ENCODE assay signal across 29 cellular contexts in the genomic region with DNA sequence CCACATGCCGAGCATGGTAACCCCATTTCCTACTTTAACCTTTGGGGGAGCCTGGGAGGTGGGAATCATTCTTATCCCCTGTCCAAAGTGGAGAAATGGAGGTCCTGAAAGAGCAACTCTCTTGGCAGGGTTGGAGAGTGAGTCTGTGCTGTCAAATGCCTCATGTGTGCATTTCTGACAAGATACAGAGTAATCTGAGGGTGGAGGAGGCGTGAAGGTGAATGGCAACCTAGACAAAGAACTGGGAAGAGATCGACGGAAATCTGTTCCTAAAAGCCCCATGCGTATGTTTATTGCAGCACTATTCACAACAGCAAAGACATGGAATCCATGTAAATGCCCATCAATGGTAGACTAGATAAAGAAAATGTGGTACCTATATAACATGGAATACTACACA.
"Had no signal": no experiment of that assay in that cellular context is flagged by ENCODE, and none has a peak within 500 bp of the region (broad histone marks: within the 10 kb centered on the region; RNA-seq: fewer than 3 reads in every experiment).

No MANE protein-coding gene starts in this region.

- H3K4me3 ChIP-seq: adrenal gland, ascending aorta, body of pancreas, breast epithelium, cardiac muscle cell had no signal

- H3K27me3 ChIP-seq: adrenal gland, ascending aorta, body of pancreas, brain microvascular endothelial cell, cardiac muscle cell had no signal

- H3K27ac ChIP-seq: adrenal gland, ascending aorta, body of pancreas, brain microvascular endothelial cell, breast epithelium, cardiac muscle cell had no signal

- H3K4me1 ChIP-seq: ascending aorta, body of pancreas, breast epithelium had no signal

- DNase-seq: activated effector memory CD4-positive, alpha-beta T cell treated with anti-CD3 and anti-CD28 coated beads, Interleukin-2, amount 50 U/mL, for 16 hours; activated effector memory CD4-positive, alpha-beta T cell treated with Interleukin-2 at 50 U/mL for 16 hours; activated gamma-delta T cell; activated gamma-delta T cell treated with Interleukin-2 at 50 U/mL for 16 hours; activated naive CD4-positive, alpha-beta T cell; activated naive CD4-positive, alpha-beta T cell treated with anti-CD3 and anti-CD28 coated beads for 36 hours; activated naive CD4-positive, alpha-beta T cell treated with anti-CD3 and anti-CD28 coated beads, Interleukin-2, amount 10 ng/mL, durations not matched to agents 7 days and 5 days; activated naive CD4-positive, alpha-beta T cell treated with anti-CD3 and anti-CD28 coated beads, Interleukin-2, amount 50 U/mL, for 16 hours; activated naive CD4-positive, alpha-beta T cell treated with Interleukin-2 at 50 U/mL for 16 hours; activated naive CD8-positive, alpha-beta T cell treated with anti-CD3 and anti-CD28 coated beads for 36 hours; activated naive CD8-positive, alpha-beta T cell treated with anti-CD3 and anti-CD28 coated beads, Interleukin-2, amount 10 ng/mL, durations not matched to agents 7 days and 5 days; activated naive CD8-positive, alpha-beta T cell treated with anti-CD3 and anti-CD28 coated beads, Interleukin-2, amount 50 U/mL, for 24 hours; activated T-cell treated with anti-CD3 and anti-CD28 coated beads, Interleukin-2, amount 50 U/mL, for 1 hour; activated T-cell treated with anti-CD3 and anti-CD28 coated beads, Interleukin-2, amount 50 U/mL, for 24 hours; activated T-cell treated with anti-CD3 and anti-CD28 coated beads, Interleukin-2, amount 50 U/mL, for 4 hours; activated T-cell treated with anti-CD3 and anti-CD28 coated beads, Interleukin-2, amount 50 U/mL, for 48 hours; activated T-cell treated with anti-CD3 and anti-CD28 coated beads, Interleukin-2, amount 50 U/mL, for 72 hours; adrenal gland; amniotic stem cell; amygdala; anterior cingulate cortex; aorta; body of pancreas; brain microvascular endothelial cell; central memory CD4-positive, alpha-beta T cell; cerebellar nuclear complex had no signal

- H3K36me3 ChIP-seq: adrenal gland, ascending aorta, brain microvascular endothelial cell, breast epithelium, cardiac muscle cell had no signal

- H3K9me3 ChIP-seq: adrenal gland had no signal
